In genomic region chr6:150503586-150504339, GRCh38 we compare ENCODE assay signal across 1 cellular context.
TF ChIP-seq lines count a peak whose summit lies in the region.

No MANE protein-coding gene starts in this region.

TF ChIP-seq in GM23338, 12 proteins besides CTCF, POLR2A, EP300 and RAD21 (continued from another document):
- TF ChIP-seq ZNF462 (CRISPR knock-in tag; IDR thresholded peaks at IDR 0.05) = no peak
